In genomic region chr1:25343872-25344271, GRCh38 we compare ENCODE assay signal across 11 cellular contexts. TPM values are rescaled to one million over a fixed set of nuclear protein-coding genes. Genes with fewer than 3 reads are reported as not detected.
A peak's percentile ranks its signal among the peaks of the same experiment; 100 is the strongest.
DNase-seq lines count a peak whose midpoint lies in the region; ATAC-seq and TF ChIP-seq lines count a peak whose summit lies in the region.
"Had no signal": no experiment of that assay in that cellular context is flagged by ENCODE, and none has a peak within 500 bp of the region (broad histone marks: within the 10 kb centered on the region; RNA-seq: fewer than 3 reads in every experiment).

No MANE protein-coding gene starts in this region.

- H3K4me1 Mint-ChIP-seq in chondrocyte (ENCODE audit: low read depth): peaks cover 44% of the 10 kb centered on the region

- H3K9me3 ChIP-seq in psoas muscle (no peaks in the 10 kb centered on the region), colonic mucosa (no peaks in the 10 kb centered on the region)

- H3K27me3 Mint-ChIP-seq in chondrocyte (ENCODE audit: low read depth): no peaks in the 10 kb centered on the region
- H3K27me3 Mint-ChIP-seq: type B pancreatic cell had no signal

- peak overlapping the region; percentile 88 for H3K27ac Mint-ChIP-seq in chondrocyte (ENCODE audit: unreplicated experiment)
- H3K27ac Mint-ChIP-seq: type B pancreatic cell had no signal

- no peak overlapping the region for H3K4me3 ChIP-seq in psoas muscle
- no peak overlapping the region for H3K4me3 ChIP-seq in colonic mucosa

- 35 to 51% (median 36%) methylated on average over 4 of the region's 4 CpGs for WGBS in psoas muscle, 3 donors

- DNase-seq in EL (peak; percentile 96), NCI-H226 (peak; percentile 85), chondrocyte (ENCODE audit: low spot score) (no peak), psoas muscle (peak in 1 of 2 donors; percentile 40), C1 segment of cervical spinal cord (lab: John Stamatoyannopoulos, UW) (no peak), colonic mucosa (no peak)
- DNase-seq: activated effector memory CD4-positive, alpha-beta T cell treated with Interleukin-2 at 50 U/mL for 16 hours; NCI-H446 treated with DMSO at 0.1 percent for 48 hours; RPMI8226 had no signal

- ATAC-seq in psoas muscle (peak; percentile 54 to 82 (median 64)), GM19397 (IDR thresholded peaks at IDR 0.05; ENCODE audit: unreplicated experiment) (no peak)

- H3K27me3 ChIP-seq in psoas muscle (ENCODE audit: insufficient read depth in 3 of 3, low read length in 2 of 3): no peaks in the 10 kb centered on the region
- no peaks in the 10 kb centered on the region for H3K27me3 ChIP-seq in colonic mucosa

- H3K4me3 Mint-ChIP-seq in chondrocyte (ENCODE audit: unreplicated experiment): no peak overlapping the region
- H3K4me3 Mint-ChIP-seq: type B pancreatic cell had no signal

- intact Hi-C loops in psoas muscle (cut with DNase I): loop anchor here in 1 of 2 donors (5.0 kb wide), 1 partner anchor 97 kb away; the partner anchor contains the start of gene RSRP1
- intact Hi-C loops in colonic mucosa (cut with DNase I): loop anchor here (10.0 kb wide), 2 partner anchors 89 to 679 kb away; no protein-coding TSS in a partner anchor

- TF ChIP-seq CTCF in chondrocyte (IDR thresholded peaks at IDR 0.05) (no peak), psoas muscle (IDR thresholded peaks at IDR 0.05) (no peak), colonic mucosa (IDR thresholded peaks at IDR 0.05) (no peak)

- no peaks in the 10 kb centered on the region for H3K9me3 Mint-ChIP-seq in chondrocyte (ENCODE audit: low read depth)
- H3K9me3 Mint-ChIP-seq: type B pancreatic cell had no signal

- peaks cover 4 to 36% of the 10 kb centered on the region in 2 donors for H3K36me3 ChIP-seq in psoas muscle (ENCODE audit: insufficient read depth in 1 of 2, low read depth in 1 of 2)
- H3K36me3 ChIP-seq in colonic mucosa: no peaks in the 10 kb centered on the region

- peak overlapping the region; percentile 58 for H3K27ac ChIP-seq in psoas muscle
- H3K27ac ChIP-seq in colonic mucosa: no peak overlapping the region

- H3K4me1 ChIP-seq in psoas muscle: peaks cover 33% of the 10 kb centered on the region
- peaks cover 13% of the 10 kb centered on the region for H3K4me1 ChIP-seq in colonic mucosa

- peaks cover 8% of the 10 kb centered on the region for H3K36me3 Mint-ChIP-seq in chondrocyte (ENCODE audit: low read depth)

- no peak overlapping the region for H3K9ac ChIP-seq in colonic mucosa (ENCODE audit: low read depth in 2 of 2, low read length in 2 of 2)

RNA-seq across cellular contexts. Expression of gene TMEM50A, which starts 5.7 kb away (rescaled TPM):
- total RNA-seq in chondrocyte (137 to 145 TPM (median 138 TPM) in 3 replicates), psoas muscle (10 to 100 TPM; 37.0 to 54.9 (median 43.3) TPM), colonic mucosa (100 to 1,000 TPM; 113 to 126 TPM)
- polyA plus RNA-seq in psoas muscle: 10 to 100 TPM; 39.5 to 68.1 (median 44.1) TPM

Comparison
In these comparisons a context has a peak if more than half of its experiments do, and no peak if none do; other contexts are left out.
1. DNase-seq: peak in EL (single experiment) and NCI-H226 (single experiment); none in chondrocyte (single experiment), C1 segment of cervical spinal cord (0 of 14) and colonic mucosa (single experiment).